In genomic region chr17:60514053-60514452, GRCh38 we compare ENCODE assay signal across 1 cellular context.
A peak's percentile ranks its signal among the peaks of the same experiment; 100 is the strongest.
TF ChIP-seq lines count a peak whose summit lies in the region.

No MANE protein-coding gene starts in this region.

TF ChIP-seq in HepG2, 621 proteins besides CTCF, POLR2A, EP300 and RAD21 (continued from another document):
- TF ChIP-seq ZNF556 (CRISPR knock-in tag; IDR thresholded peaks at IDR 0.05; ENCODE audit: borderline replicate concordance) (no peak), ZNF331 (CRISPR knock-in tag; IDR thresholded peaks at IDR 0.05) (peak; percentile 10; the same call in 1 of the 2 replicates), CEBPG (CRISPR knock-in tag; IDR thresholded peaks at IDR 0.05) (peak; percentile 64; the same call in 1 of the 2 replicates), FOXP1 (IDR thresholded peaks at IDR 0.05) (no peak), FOXP1 (CRISPR knock-in tag; IDR thresholded peaks at IDR 0.05) (no peak), CEBPB (IDR thresholded peaks at IDR 0.05; ENCODE audit: borderline replicate concordance, low read depth, low read length) (peak; percentile 22; the same call in 1 of the 2 replicates), MATR3 (CRISPR knock-in tag; IDR thresholded peaks at IDR 0.05) (no peak), ZNF280B (CRISPR knock-in tag; IDR thresholded peaks at IDR 0.05; ENCODE audit: borderline replicate concordance) (no peak), HCFC1 (IDR thresholded peaks at IDR 0.05; ENCODE audit: low read depth, low read length) (no peak), ZMAT3 (CRISPR knock-in tag; conservative IDR thresholded peaks at IDR 0.05) (no peak), ZFY (CRISPR knock-in tag; IDR thresholded peaks at IDR 0.05) (no peak), ZXDC (CRISPR knock-in tag; IDR thresholded peaks at IDR 0.05) (no peak), ZBTB20 (CRISPR knock-in tag; IDR thresholded peaks at IDR 0.05; ENCODE audit: borderline replicate concordance, low read depth) (no peak), MAFK (conservative IDR thresholded peaks at IDR 0.05 in 1 of 2, IDR thresholded peaks at IDR 0.05 in 1 of 2; ENCODE audit: low read length in 2 of 2) (peak; percentile 57 to 66), ZBTB3 (CRISPR knock-in tag; IDR thresholded peaks at IDR 0.05; ENCODE audit: borderline replicate concordance, low read depth) (no peak), NKX3-1 (CRISPR knock-in tag; IDR thresholded peaks at IDR 0.05) (no peak), ZNF558 (CRISPR knock-in tag; IDR thresholded peaks at IDR 0.05; ENCODE audit: borderline replicate concordance) (no peak), ZNF333 (CRISPR knock-in tag; IDR thresholded peaks at IDR 0.05; ENCODE audit: borderline replicate concordance) (no peak), ZNF720 (CRISPR knock-in tag; IDR thresholded peaks at IDR 0.05) (no peak), IKZF1 (IDR thresholded peaks at IDR 0.05) (no peak), ZBTB33 (CRISPR knock-in tag; IDR thresholded peaks at IDR 0.05) (0 out of 2 replicates have a peak, but pooled peaks have one; percentile 18), HMGXB3 (CRISPR knock-in tag; IDR thresholded peaks at IDR 0.05; ENCODE audit: borderline replicate concordance) (no peak), E2F5 (CRISPR knock-in tag; conservative IDR thresholded peaks at IDR 0.05) (no peak), FOXP4 (CRISPR knock-in tag; IDR thresholded peaks at IDR 0.05) (0 out of 2 replicates have a peak, but pooled peaks have one; percentile 13), TEAD3 (CRISPR knock-in tag; optimal IDR thresholded peaks at IDR 0.05; ENCODE audit: borderline replicate concordance) (peak; percentile 89), NFYB (CRISPR knock-in tag; IDR thresholded peaks at IDR 0.05) (no peak), TSC22D2 (CRISPR knock-in tag; IDR thresholded peaks at IDR 0.05; ENCODE audit: borderline replicate concordance) (no peak), ZBTB7A (CRISPR knock-in tag; IDR thresholded peaks at IDR 0.05) (peak; percentile 41; the same call in 1 of the 2 replicates), SOX13 (IDR thresholded peaks at IDR 0.05) (no peak), SOX13 (CRISPR knock-in tag; conservative IDR thresholded peaks at IDR 0.05 in 1 of 2, IDR thresholded peaks at IDR 0.05 in 1 of 2) (0 out of 4 replicates have a peak, but pooled peaks of 1 of the 2 experiments have one; percentile 14), ZNF747 (CRISPR knock-in tag; IDR thresholded peaks at IDR 0.05; ENCODE audit: borderline replicate concordance) (no peak), ZSCAN29 (CRISPR knock-in tag; conservative IDR thresholded peaks at IDR 0.05) (no peak), ZNF33B (CRISPR knock-in tag; IDR thresholded peaks at IDR 0.05) (no peak), PRDM4 (CRISPR knock-in tag; IDR thresholded peaks at IDR 0.05; ENCODE audit: borderline replicate concordance) (no peak), PCBP1 (IDR thresholded peaks at IDR 0.05; ENCODE audit: borderline replicate concordance, low read depth, low read length) (no peak), STAT6 (CRISPR knock-in tag; IDR thresholded peaks at IDR 0.05; ENCODE audit: borderline replicate concordance) (no peak), HNRNPL (IDR thresholded peaks at IDR 0.05; ENCODE audit: low read depth, low read length) (no peak), ZNF678 (CRISPR knock-in tag; IDR thresholded peaks at IDR 0.05) (no peak)
